ENCODE assay signal across 7 cellular contexts in genomic region chr17:50477976-50478375, GRCh38. TPM values are rescaled to one million over a fixed set of nuclear protein-coding genes. Genes with fewer than 3 reads are reported as not detected.
A peak's percentile ranks its signal among the peaks of the same experiment; 100 is the strongest.
DNase-seq lines count a peak whose midpoint lies in the region; ATAC-seq and TF ChIP-seq lines count a peak whose summit lies in the region.

No MANE protein-coding gene starts in this region.

- H2AFZ ChIP-seq in smooth muscle cell (ENCODE audit: low read depth) = peak overlapping the region; percentile 85

- peaks cover 14% of the 10 kb centered on the region for H3K79me2 ChIP-seq in smooth muscle cell (ENCODE audit: low read depth)

- no peak overlapping the region for H3K9ac ChIP-seq in iPS-15b (ENCODE audit: low read depth, low read length)
- no peak overlapping the region for H3K9ac ChIP-seq in smooth muscle cell (ENCODE audit: low read depth)

- peaks cover 6% of the 10 kb centered on the region for H3F3A ChIP-seq in smooth muscle cell (ENCODE audit: low read depth)

- H3K4me3 ChIP-seq in HEK293 (ENCODE audit: low read depth, low read length) (no peak overlapping the region; the same call in 1 of the 2 replicates), WERI-Rb-1 (ENCODE audit: low read depth, low read length) (peak overlapping the region; percentile 93), iPS-15b (ENCODE audit: low read depth, low read length) (peak overlapping the region; percentile 90), smooth muscle cell (peak overlapping the region; percentile 78)

- CTCF ChIA-PET in HEK293 (lab: Yijun Ruan, JAX) = interaction anchor here (0.6 to 4.4 kb wide), 26 partner anchors 13 to 362 kb away, joined by 3 to 55 read pairs (median 5); partner anchors contain the start of gene LRRC59

- TF ChIP-seq CTCF in HEK293 (tag by site-specific recombination; IDR thresholded peaks at IDR 0.05) (no peak), WERI-Rb-1 (IDR thresholded peaks at IDR 0.05; ENCODE audit: low read depth, low read length) (no peak), smooth muscle cell (IDR thresholded peaks at IDR 0.05; ENCODE audit: borderline replicate concordance, insufficient read depth, poor library complexity, severe bottlenecking) (no peak)

- no peaks in the 10 kb centered on the region for H3K27me3 ChIP-seq in WERI-Rb-1 (ENCODE audit: insufficient read depth, low read depth, severe bottlenecking)
- peaks cover 14% of the 10 kb centered on the region for H3K27me3 ChIP-seq in iPS-15b (ENCODE audit: control insufficient read depth, insufficient read depth, low read length)
- peaks cover 19% of the 10 kb centered on the region for H3K27me3 ChIP-seq in smooth muscle cell (ENCODE audit: low read depth)

- H3K27ac ChIP-seq in HEK293 (ENCODE audit: extremely low read depth, low read depth, low read length) (peak overlapping the region; percentile 88), WERI-Rb-1 (peak overlapping the region; percentile 93), smooth muscle cell (ENCODE audit: low read depth) (peak overlapping the region; percentile 38)

- WGBS in smooth muscle cell (ENCODE audit: low lambda C conversion rate) = 86% methylated on average over 7 of the region's 7 CpGs

- peaks cover 6 to 31% of the 10 kb centered on the region in 2 experiments; a peak in 2 of 3 replicates for H3K36me3 ChIP-seq in HEK293 (ENCODE audit: control insufficient read depth in 2 of 2, insufficient read depth in 1 of 2, low read length in 2 of 2)
- no peaks in the 10 kb centered on the region; the same call in 1 of the 2 replicates for H3K36me3 ChIP-seq in WERI-Rb-1
- peaks cover 4% of the 10 kb centered on the region for H3K36me3 ChIP-seq in iPS-15b (ENCODE audit: control insufficient read depth, insufficient read depth, low read length)
- no peaks in the 10 kb centered on the region for H3K36me3 ChIP-seq in smooth muscle cell (ENCODE audit: low read depth)

- DNase-seq in WERI-Rb-1 = no peak
- DNase-seq in smooth muscle cell (lab: John Stamatoyannopoulos, UW; ENCODE audit: unreplicated experiment) = no peak
- no peak for DNase-seq in GM19240 (ENCODE audit: insufficient read length, low spot score)

- POLR2A ChIA-PET in HEK293 (lab: Yijun Ruan, JAX) = interaction anchor here (2.0 to 2.1 kb wide), 2 partner anchors 81 to 116 kb away, joined by 9 to 30 read pairs; partner anchors contain the start of gene LRRC59

- H4K20me1 ChIP-seq in smooth muscle cell (ENCODE audit: low read depth) = peaks cover 12% of the 10 kb centered on the region

- no peak for ATAC-seq in GM18511 (IDR thresholded peaks at IDR 0.05; ENCODE audit: unreplicated experiment)
- no peak for ATAC-seq in GM21515 (IDR thresholded peaks at IDR 0.05; ENCODE audit: unreplicated experiment)

- no peaks in the 10 kb centered on the region for H3K9me3 ChIP-seq in HEK293 (ENCODE audit: control insufficient read depth, insufficient read depth, low read depth, low read length)
- no peaks in the 10 kb centered on the region for H3K9me3 ChIP-seq in WERI-Rb-1 (ENCODE audit: severe bottlenecking)
- H3K9me3 ChIP-seq in iPS-15b (ENCODE audit: control insufficient read depth, insufficient read depth, low read length) = no peaks in the 10 kb centered on the region
- H3K9me3 ChIP-seq in smooth muscle cell (replicated peaks; ENCODE audit: low read depth) = no peaks in the 10 kb centered on the region

- H3K4me1 ChIP-seq in HEK293 (ENCODE audit: control insufficient read depth, insufficient read depth, low read length) (peaks cover 6% of the 10 kb centered on the region), iPS-15b (ENCODE audit: control insufficient read depth, insufficient read depth, low read length) (no peaks in the 10 kb centered on the region), smooth muscle cell (ENCODE audit: low read depth) (peaks cover 5% of the 10 kb centered on the region)

- H3K4me2 ChIP-seq in smooth muscle cell = peak overlapping the region; percentile 97

TF ChIP-seq in HEK293, 187 proteins besides CTCF, POLR2A, EP300 and RAD21:
- TF ChIP-seq ZBTB1 (tag by site-specific recombination; IDR thresholded peaks at IDR 0.05) = no peak
- TF ChIP-seq ZNF777 (tag by site-specific recombination; IDR thresholded peaks at IDR 0.05; ENCODE audit: borderline replicate concordance) = no peak
- no peak for TF ChIP-seq ZNF18 (tag by site-specific recombination; IDR thresholded peaks at IDR 0.05)
- no peak for TF ChIP-seq ZNF184 (tag by site-specific recombination; IDR thresholded peaks at IDR 0.05)
- TF ChIP-seq ZEB2 (tag by site-specific recombination; IDR thresholded peaks at IDR 0.05) = no peak
- TF ChIP-seq ATF2 (tag by site-specific recombination; IDR thresholded peaks at IDR 0.05; ENCODE audit: low read depth) = no peak
TF ChIP-seq in HEK293: peak in this region for 0.

RNA-seq across cellular contexts. Expression of gene RSAD1, which starts 0.7 kb away (rescaled TPM):
- total RNA-seq in smooth muscle cell = 11.4 and 20.1 TPM in 2 replicates
- 21.1 and 25.3 TPM in 2 replicates for polyA plus RNA-seq in smooth muscle cell

RNA-seq across cellular contexts. Expression of gene CHAD, which starts 9.3 kb away (rescaled TPM):
- total RNA-seq in smooth muscle cell = not detected in 2 replicates
- 0.43 and 1.1 TPM in 2 replicates for polyA plus RNA-seq in smooth muscle cell

RNA-seq across cellular contexts. Expression of gene MYCBPAP, which starts 30.3 kb away (rescaled TPM):
- total RNA-seq in smooth muscle cell = 0.18 and 0.90 TPM in 2 replicates
- polyA plus RNA-seq in smooth muscle cell = 0.97 and 1.4 TPM in 2 replicates

RNA-seq across cellular contexts. Expression of gene ACSF2, which starts 52.0 kb away (rescaled TPM):
- 16.8 and 18.6 TPM in 2 replicates for total RNA-seq in smooth muscle cell
- 13.7 and 21.3 TPM in 2 replicates for polyA plus RNA-seq in smooth muscle cell

RNA-seq across cellular contexts. Expression of gene EPN3, which starts 54.6 kb away (rescaled TPM):
- total RNA-seq in smooth muscle cell = 3.9 and 6.3 TPM in 2 replicates
- polyA plus RNA-seq in smooth muscle cell = 5.1 and 7.6 TPM in 2 replicates

Comparison
In these comparisons a context has a peak if more than half of its experiments do, and no peak if none do; other contexts are left out.
1. H3K27ac ChIP-seq: peak in every context shown above with its lines; median percentile 93 in WERI-Rb-1; 88 in HEK293; 38 in smooth muscle cell.